In the genomic region with DNA sequence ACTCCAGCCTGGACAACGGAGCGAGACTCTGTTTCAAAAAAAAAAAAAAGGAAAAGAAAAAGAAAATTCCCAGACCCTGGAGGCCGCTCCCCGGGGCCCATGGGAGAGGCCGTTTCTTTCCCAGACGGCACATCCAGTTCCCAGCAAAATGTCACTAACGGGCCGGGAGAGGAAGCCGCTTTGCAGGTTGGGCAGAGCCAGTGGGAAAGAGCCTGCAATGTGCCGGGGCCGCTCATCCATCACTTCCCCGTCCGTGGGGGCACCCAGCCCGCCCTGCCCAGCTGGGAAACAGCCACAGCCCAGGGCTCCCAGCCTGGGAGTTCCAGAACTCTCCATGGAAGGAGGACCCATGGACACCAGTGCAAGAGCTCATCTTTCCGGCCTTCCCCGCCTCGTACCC, we compare ENCODE assay signal across 19 cellular contexts. TPM values are rescaled to one million over a fixed set of nuclear protein-coding genes. Genes with fewer than 3 reads are reported as not detected.
DNase-seq lines count a peak whose midpoint lies in the region; ATAC-seq and TF ChIP-seq lines count a peak whose summit lies in the region.
"Had no signal": no experiment of that assay in that cellular context is flagged by ENCODE, and none has a peak within 500 bp of the region (broad histone marks: within the 10 kb centered on the region; RNA-seq: fewer than 3 reads in every experiment).

No MANE protein-coding gene starts in this region.

- peak; percentile 18 for ATAC-seq in Right ventricle myocardium superior (ENCODE audit: poor library complexity)
- ATAC-seq in right cardiac atrium: no peak
- no peak for ATAC-seq in HCT116
- no peak for ATAC-seq in gastrocnemius medialis
- ATAC-seq in GM19467 (IDR thresholded peaks at IDR 0.05; ENCODE audit: unreplicated experiment): no peak
- ATAC-seq: GM23338 had no signal

- no peak overlapping the region for H2AFZ ChIP-seq in HCT116 (ENCODE audit: low read depth, low read length, poor library complexity, severe bottlenecking)
- H2AFZ ChIP-seq: GM23338 had no signal

- DNase-seq in Right ventricle myocardium superior (no peak), right cardiac atrium (no peak), HCT116 (ENCODE audit: low read depth, low spot score) (no peak), right atrium auricular region (ENCODE audit: low spot score) (no peak), gastrocnemius medialis (no peak), Kasumi-1 (lab: John Stamatoyannopoulos, UW) (no peak)
- no peak for DNase-seq in NK-92 treated with Interleukin-12 subunit alpha and Interleukin-12 subunit beta, amount 100 ng/mL, for 24 hours (lab: John Stamatoyannopoulos, UW)
- DNase-seq: AML-193; C1 segment of cervical spinal cord; CD4-positive, alpha-beta T cell; DMS 273 treated with DMSO at 0.1 percent for 48 hours; H9 had no signal

- no peak for TF ChIP-seq CTCF in HCT116 (IDR thresholded peaks at IDR 0.05 in 2 of 3, conservative IDR thresholded peaks at IDR 0.05 in 1 of 3; ENCODE audit: borderline replicate concordance in 1 of 3, insufficient read depth in 1 of 3, low read depth in 2 of 3, low read length in 2 of 3)
- no peak for TF ChIP-seq CTCF in right atrium auricular region (IDR thresholded peaks at IDR 0.05)
- no peak for TF ChIP-seq CTCF in gastrocnemius medialis (IDR thresholded peaks at IDR 0.05 in 4 of 5, conservative IDR thresholded peaks at IDR 0.05 in 1 of 5)

- POLR2A ChIA-PET in HCT116 (lab: Charles Lee): no interaction called here

- WGBS in right cardiac atrium: 73% methylated on average over 17 of the region's 17 CpGs

- no peaks in the 10 kb centered on the region for H3K27me3 ChIP-seq in right cardiac atrium (ENCODE audit: control insufficient read depth, insufficient read depth)
- H3K27me3 ChIP-seq in HCT116 (ENCODE audit: insufficient read depth, low read length): no peaks in the 10 kb centered on the region
- H3K27me3 ChIP-seq in right atrium auricular region: no peaks in the 10 kb centered on the region
- no peaks in the 10 kb centered on the region for H3K27me3 ChIP-seq in gastrocnemius medialis

- RAD21 ChIA-PET in HCT116 (lab: Charles Lee; ENCODE audit: low non-redundant PET in 1 of 2, low total read pairs in 2 of 2, uncharacterized antibody in 2 of 2, unreplicated experiment in 2 of 2): no interaction called here

- H3K27ac ChIP-seq in right cardiac atrium (ENCODE audit: low read length) (no peak overlapping the region), HCT116 (ENCODE audit: low read depth, low read length) (no peak overlapping the region), right atrium auricular region (peak overlapping the region; percentile 40), gastrocnemius medialis (peak overlapping the region; percentile 0 to 64 (median 54))
- H3K27ac ChIP-seq: 22Rv1 had no signal

- no peak overlapping the region for H3K9ac ChIP-seq in HCT116 (ENCODE audit: low read length)

- CTCF ChIA-PET in HCT116 (lab: Charles Lee): no interaction called here

- TF ChIP-seq POLR2A in HCT116 (IDR thresholded peaks at IDR 0.05; ENCODE audit: borderline replicate concordance, extremely low read depth, insufficient read depth, insufficient read length) (no peak), gastrocnemius medialis (IDR thresholded peaks at IDR 0.05) (no peak)

- no peaks in the 10 kb centered on the region for H3K9me2 ChIP-seq in HCT116 (ENCODE audit: insufficient read depth)

- no peaks in the 10 kb centered on the region for H3K79me2 ChIP-seq in HCT116 (ENCODE audit: insufficient read depth, low read length)

- H3K4me1 ChIP-seq in right cardiac atrium (ENCODE audit: control insufficient read depth, insufficient read depth, low read length) (no peaks in the 10 kb centered on the region), HCT116 (ENCODE audit: control insufficient read depth in 1 of 2, insufficient read depth in 2 of 2, low read length in 2 of 2) (peaks cover 20 to 44% of the 10 kb centered on the region in 2 experiments), right atrium auricular region (peaks cover 0 to 44% of the 10 kb centered on the region in 2 donors), gastrocnemius medialis (peaks cover 6 to 22% of the 10 kb centered on the region in 2 donors)

- in situ Hi-C loops in gastrocnemius medialis (cut with MboI; ENCODE audit: low sequenced_read_pairs in 4 of 4): no loop called here

- H3K4me2 ChIP-seq in HCT116 (ENCODE audit: low read length): peak overlapping the region; percentile 61
- H3K4me2 ChIP-seq: GM23338 had no signal

- intact Hi-C loops in Right ventricle myocardium superior (cut with DNase I) (no loop called here), right cardiac atrium (cut with DNase I) (no loop called here), HCT116 (cut with micrococcal nuclease) (no loop called here), gastrocnemius medialis (cut with DNase I; ENCODE audit: low total_unique reads) (loop anchor here (10.0 kb wide), 1 partner anchor 54 kb away; a partner anchor contains a TSS)

- no peak overlapping the region for H3K4me3 ChIP-seq in right cardiac atrium (ENCODE audit: low read length)
- H3K4me3 ChIP-seq in HCT116 (replicated peaks in 1 of 2; ENCODE audit: low read depth in 1 of 2, low read length in 2 of 2): no peak overlapping the region
- no peak overlapping the region for H3K4me3 ChIP-seq in right atrium auricular region
- no peak overlapping the region for H3K4me3 ChIP-seq in gastrocnemius medialis
- H3K4me3 ChIP-seq: GM23338 had no signal

- H3K36me3 ChIP-seq in HCT116 (ENCODE audit: control insufficient read depth in 1 of 2, insufficient read depth in 2 of 2, low read length in 2 of 2): no peaks in the 10 kb centered on the region
- no peaks in the 10 kb centered on the region for H3K36me3 ChIP-seq in right atrium auricular region
- H3K36me3 ChIP-seq in gastrocnemius medialis: no peaks in the 10 kb centered on the region

- no peaks in the 10 kb centered on the region for H3K9me3 ChIP-seq in right cardiac atrium (ENCODE audit: control insufficient read depth, low read length)
- peaks cover 0 to 3% of the 10 kb centered on the region in 2 experiments; a peak in 1 of 4 replicates for H3K9me3 ChIP-seq in HCT116 (ENCODE audit: control insufficient read depth in 1 of 2, insufficient read depth in 1 of 2, low read depth in 1 of 2, low read length in 2 of 2)
- no peaks in the 10 kb centered on the region for H3K9me3 ChIP-seq in right atrium auricular region
- no peaks in the 10 kb centered on the region for H3K9me3 ChIP-seq in gastrocnemius medialis

- no TSS peak for BruUV-seq in HCT116 (replicated peaks; lab: Mats Ljungman, UMichigan)

- no peak for TF ChIP-seq RAD21 in HCT116 (IDR thresholded peaks at IDR 0.05; ENCODE audit: low read depth)

- no peaks in the 10 kb centered on the region for H4K20me1 ChIP-seq in HCT116 (ENCODE audit: insufficient read depth)

TF ChIP-seq in HCT116, 20 proteins besides CTCF, POLR2A, EP300 and RAD21 (continues in another document):
- no peak for TF ChIP-seq ZFX (IDR thresholded peaks at IDR 0.05)
- TF ChIP-seq SP1 (IDR thresholded peaks at IDR 0.05; ENCODE audit: low read depth): no peak
- no peak for TF ChIP-seq EZH2 (IDR thresholded peaks at IDR 0.05)
- no peak for TF ChIP-seq FOSL1 (IDR thresholded peaks at IDR 0.05; ENCODE audit: low read depth)
- no peak for TF ChIP-seq EGR1 (IDR thresholded peaks at IDR 0.05; ENCODE audit: low read depth)
- no peak for TF ChIP-seq CEBPB (IDR thresholded peaks at IDR 0.05; ENCODE audit: low read depth)
- TF ChIP-seq, protein P1, sequence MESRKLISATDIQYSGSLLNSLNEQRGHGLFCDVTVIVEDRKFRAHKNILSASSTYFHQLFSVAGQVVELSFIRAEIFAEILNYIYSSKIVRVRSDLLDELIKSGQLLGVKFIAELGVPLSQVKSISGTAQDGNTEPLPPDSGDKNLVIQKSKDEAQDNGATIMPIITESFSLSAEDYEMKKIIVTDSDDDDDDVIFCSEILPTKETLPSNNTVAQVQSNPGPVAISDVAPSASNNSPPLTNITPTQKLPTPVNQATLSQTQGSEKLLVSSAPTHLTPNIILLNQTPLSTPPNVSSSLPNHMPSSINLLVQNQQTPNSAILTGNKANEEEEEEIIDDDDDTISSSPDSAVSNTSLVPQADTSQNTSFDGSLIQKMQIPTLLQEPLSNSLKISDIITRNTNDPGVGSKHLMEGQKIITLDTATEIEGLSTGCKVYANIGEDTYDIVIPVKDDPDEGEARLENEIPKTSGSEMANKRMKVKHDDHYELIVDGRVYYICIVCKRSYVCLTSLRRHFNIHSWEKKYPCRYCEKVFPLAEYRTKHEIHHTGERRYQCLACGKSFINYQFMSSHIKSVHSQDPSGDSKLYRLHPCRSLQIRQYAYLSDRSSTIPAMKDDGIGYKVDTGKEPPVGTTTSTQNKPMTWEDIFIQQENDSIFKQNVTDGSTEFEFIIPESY (IDR thresholded peaks at IDR 0.05; ENCODE audit: extremely low read depth, insufficient replicate concordance, low read length): no peak
- TF ChIP-seq JUND (IDR thresholded peaks at IDR 0.05): no peak

RNA-seq across cellular contexts. Expression of a gene that starts 41.8 kb away (rescaled TPM):
- total RNA-seq in Right ventricle myocardium superior (not detected), right cardiac atrium (not detected), HCT116 (2021; ENCODE audit: unreplicated experiment) (0.57 TPM), right atrium auricular region (not detected), gastrocnemius medialis (not detected)
- polyA plus RNA-seq in right cardiac atrium: not detected
- polyA plus RNA-seq in HCT116 (2012): 0.07 and 0.33 TPM in 2 replicates
- total RNA-seq: A673; Calu3; CD4-positive, alpha-beta T cell; Daoy; GM23338; H9; IMR-90 had no signal
- polyA plus RNA-seq: GM23338, IMR-90 had no signal

RNA-seq across cellular contexts. Expression of a gene that starts 51.4 kb away (rescaled TPM):
- total RNA-seq in Right ventricle myocardium superior: 53.0 TPM
- total RNA-seq in right cardiac atrium: 10 to 100 TPM; 45.5 to 61.5 (median 55.0) TPM
- polyA plus RNA-seq in right cardiac atrium: 43.7 TPM
- total RNA-seq in HCT116 (2021; ENCODE audit: unreplicated experiment): 94.1 TPM
- polyA plus RNA-seq in HCT116 (2012): 141 and 162 TPM in 2 replicates
- total RNA-seq in right atrium auricular region: 10 to 100 TPM; 30.7 to 33.0 TPM
- total RNA-seq in gastrocnemius medialis: 10 to 100 TPM; 17.8 to 27.9 (median 20.5) TPM

RNA-seq across cellular contexts. Expression of a gene that starts 51.6 kb away (rescaled TPM):
- total RNA-seq in Right ventricle myocardium superior: 15.9 TPM
- total RNA-seq in right cardiac atrium: 10 to 100 TPM; 17.6 to 22.3 (median 18.8) TPM
- 21.0 TPM for polyA plus RNA-seq in right cardiac atrium
- total RNA-seq in HCT116 (2021; ENCODE audit: unreplicated experiment): 44.6 TPM
- 22.7 and 24.3 TPM in 2 replicates for polyA plus RNA-seq in HCT116 (2012)
- 10 to 100 TPM; 12.6 to 18.8 TPM for total RNA-seq in right atrium auricular region
- total RNA-seq in gastrocnemius medialis: 10 to 100 TPM in 2 of 4 donors, 1 to 10 TPM in 2; 8.8 to 14.7 (median 10.0) TPM

Comparison
In these comparisons a context has a peak if more than half of its experiments do, and no peak if none do; other contexts are left out.
1. H3K27ac ChIP-seq: peak in right atrium auricular region (2 of 2) and gastrocnemius medialis (4 of 4); none in right cardiac atrium (single experiment) and HCT116 (single experiment).